ENCODE assay signal across 15 cellular contexts in genomic region chr14:92408186-92408585, GRCh38.
DNase-seq lines count a peak whose midpoint lies in the region; ATAC-seq and TF ChIP-seq lines count a peak whose summit lies in the region.
"Had no signal": no experiment of that assay in that cellular context is flagged by ENCODE, and none has a peak within 500 bp of the region (broad histone marks: within the 10 kb centered on the region; RNA-seq: fewer than 3 reads in every experiment).

No MANE protein-coding gene starts in this region.

- peak overlapping the region in 1 of 2 donors; percentile 46 for H3K4me3 Mint-ChIP-seq in CD14-positive monocyte
- H3K4me3 Mint-ChIP-seq: naive B cell had no signal

- TF ChIP-seq POLR2A in breast epithelium (IDR thresholded peaks at IDR 0.05) (no peak), sigmoid colon (IDR thresholded peaks at IDR 0.05) (no peak)

- intact Hi-C loops in CD14-positive monocyte (cut with micrococcal nuclease): no loop called here
- intact Hi-C loops in breast epithelium (cut with DNase I; ENCODE audit: low total_unique reads): no loop called here
- intact Hi-C loops in lower lobe of right lung (cut with DNase I): no loop called here
- intact Hi-C loops in sigmoid colon (cut with DNase I): no loop called here

- peak in 1 of 2 donors; percentile 9 for ATAC-seq in lower lobe of right lung

- H3K4me1 ChIP-seq in breast epithelium (peaks cover 0 to 5% of the 10 kb centered on the region in 2 donors), lower lobe of right lung (peaks cover 9% of the 10 kb centered on the region), sigmoid colon (peaks cover 0 to 36% (median 17%) of the 10 kb centered on the region in 4 donors)

- H3K36me3 ChIP-seq in breast epithelium: no peaks in the 10 kb centered on the region
- H3K36me3 ChIP-seq in lower lobe of right lung: no peaks in the 10 kb centered on the region
- no peaks in the 10 kb centered on the region for H3K36me3 ChIP-seq in sigmoid colon

- H3K4me3 ChIP-seq in breast epithelium: no peak overlapping the region
- no peak overlapping the region for H3K4me3 ChIP-seq in lower lobe of right lung
- H3K4me3 ChIP-seq in sigmoid colon: no peak overlapping the region
- H3K4me3 ChIP-seq: BLaER1 treated with 17β-estradiol and CSF1 and Interleukin-3, amounts not matched to agents 10 nM and 100 nM; coronary artery had no signal

- TF ChIP-seq EP300 in sigmoid colon (IDR thresholded peaks at IDR 0.05): no peak

- H3K36me3 Mint-ChIP-seq in CD14-positive monocyte: peaks cover 33 to 41% of the 10 kb centered on the region in 2 donors

- peaks cover 0 to 3% (median 2%) of the 10 kb centered on the region in 3 donors for H3K27me3 Mint-ChIP-seq in CD14-positive monocyte (ENCODE audit: low read depth in 3 of 3)

- peaks cover 94% of the 10 kb centered on the region for H3K4me1 Mint-ChIP-seq in CD14-positive monocyte

- peak overlapping the region; percentile 29 to 32 for H3K27ac ChIP-seq in breast epithelium
- H3K27ac ChIP-seq in lower lobe of right lung: peak overlapping the region; percentile 42
- H3K27ac ChIP-seq in sigmoid colon: peak overlapping the region in 2 of 4 donors; percentile 29 to 52
- H3K27ac ChIP-seq: RWPE1 had no signal

- WGBS in sigmoid colon, 2 donors: 16 to 20% methylated on average over 1 of the region's 1 CpG

- peak overlapping the region; percentile 93 to 99 (median 96) for H3K27ac Mint-ChIP-seq in CD14-positive monocyte

- peaks cover 0 to 9% of the 10 kb centered on the region in 2 donors for H3K9me3 ChIP-seq in breast epithelium
- no peaks in the 10 kb centered on the region for H3K9me3 ChIP-seq in lower lobe of right lung
- no peaks in the 10 kb centered on the region for H3K9me3 ChIP-seq in sigmoid colon

- DNase-seq in CD14-positive monocyte (ENCODE audit: low spot score) (no peak), NCI-H1105 treated with DMSO at 0.1 percent for 48 hours (lab: John Stamatoyannopoulos, UW) (peak; percentile 95), breast epithelium (ENCODE audit: low spot score in 2 of 2) (no peak), lower lobe of right lung (no peak), NCI-H1048 (lab: John Stamatoyannopoulos, UW) (no peak), sigmoid colon (no peak)
- DNase-seq in activated CD8-positive, alpha-beta memory T cell treated with anti-CD3 and anti-CD28 coated beads for 24 hours: no peak
- DNase-seq in activated CD4-positive, alpha-beta T cell treated with anti-CD3 and anti-CD28 coated beads for 4 hours: no peak
- DNase-seq: activated effector memory CD4-positive, alpha-beta T cell treated with Interleukin-2 at 50 U/mL for 16 hours; hippocampal formation; naive B cell; NCI-H1436 had no signal

- TF ChIP-seq CTCF in CD14-positive monocyte (IDR thresholded peaks at IDR 0.05): no peak
- TF ChIP-seq CTCF in breast epithelium (IDR thresholded peaks at IDR 0.05): no peak
- no peak for TF ChIP-seq CTCF in lower lobe of right lung (IDR thresholded peaks at IDR 0.05)
- no peak for TF ChIP-seq CTCF in sigmoid colon (IDR thresholded peaks at IDR 0.05)

- peaks cover 5 to 26% (median 15%) of the 10 kb centered on the region in 7 donors for H3K9me3 Mint-ChIP-seq in CD14-positive monocyte

- no peaks in the 10 kb centered on the region for H3K27me3 ChIP-seq in breast epithelium
- H3K27me3 ChIP-seq in lower lobe of right lung (ENCODE audit: low read depth): no peaks in the 10 kb centered on the region
- H3K27me3 ChIP-seq in sigmoid colon: no peaks in the 10 kb centered on the region
- H3K27me3 ChIP-seq: BLaER1 treated with 17β-estradiol and CSF1 and Interleukin-3, amounts not matched to agents 10 nM and 100 nM had no signal
